18 cellular contexts compared by ENCODE assay signal in genomic region chrX:73963682-73964081, GRCh38.
DNase-seq lines count a peak whose midpoint lies in the region; ATAC-seq and TF ChIP-seq lines count a peak whose summit lies in the region.
"Had no signal": no experiment of that assay in that cellular context is flagged by ENCODE, and none has a peak within 500 bp of the region (broad histone marks: within the 10 kb centered on the region; RNA-seq: fewer than 3 reads in every experiment).

No MANE protein-coding gene starts in this region.

- DNase-seq in fibroblast of mammary gland (ENCODE audit: low read depth) (peak; percentile 71), mesenchymal stem cell (no peak), mesenteric fat pad (ENCODE audit: low spot score) (no peak)
- DNase-seq: activated CD4-positive, alpha-beta T cell treated with anti-CD3 and anti-CD28 coated beads, Interleukin-2, amount 10 ng/mL, durations not matched to agents 24 days and 14 days; activated effector memory CD4-positive, alpha-beta T cell treated with Interleukin-2 at 50 U/mL for 16 hours; DND-41; lower lobe of right lung; natural killer cell; NCI-H1436; NCI-H2171; NCI-H526; T-cell had no signal

- no peak overlapping the region for H2BK5ac ChIP-seq in mesenchymal stem cell (ENCODE audit: low read depth, low read length, poor library complexity, severe bottlenecking)

- H3K14ac ChIP-seq in mesenchymal stem cell (ENCODE audit: low read length in 2 of 2) = no peak overlapping the region

- H3K4me3 ChIP-seq in HUES48 (ENCODE audit: low read depth, low read length) = no peak overlapping the region
- H3K4me3 ChIP-seq in fibroblast of mammary gland (ENCODE audit: control insufficient read depth, low read depth, low read length) = no peak overlapping the region
- no peak overlapping the region for H3K4me3 ChIP-seq in mesenchymal stem cell (ENCODE audit: insufficient read depth in 1 of 2, low read depth in 1 of 2, low read length in 2 of 2)
- no peak overlapping the region for H3K4me3 ChIP-seq in skeletal muscle tissue (ENCODE audit: low read length in 3 of 3)
- H3K4me3 ChIP-seq: adrenal gland, lower lobe of right lung, thoracic aorta had no signal

- no peak overlapping the region for H3K4ac ChIP-seq in mesenchymal stem cell (ENCODE audit: low read depth in 1 of 2, low read length in 2 of 2)

- H3K9me3 ChIP-seq in HUES48 (ENCODE audit: control insufficient read depth, insufficient read depth, low read length) (no peaks in the 10 kb centered on the region), mesenchymal stem cell (ENCODE audit: control insufficient read depth, low read length) (no peaks in the 10 kb centered on the region), skeletal muscle tissue (ENCODE audit: control insufficient read depth in 3 of 3, low read length in 3 of 3) (no peaks in the 10 kb centered on the region)
- H3K9me3 ChIP-seq: adrenal gland, lower lobe of right lung, thoracic aorta had no signal

- H2BK15ac ChIP-seq in mesenchymal stem cell (ENCODE audit: low read depth, poor library complexity, severe bottlenecking) = no peak overlapping the region

- WGBS in mesenchymal stem cell = 97% methylated on average over 6 of the region's 9 CpGs

- no peak for TF ChIP-seq CTCF in fibroblast of mammary gland (conservative IDR thresholded peaks at IDR 0.05; ENCODE audit: control insufficient read depth, insufficient read depth, low read depth, low read length)

- no peaks in the 10 kb centered on the region for H3K79me1 ChIP-seq in mesenchymal stem cell (replicated peaks; ENCODE audit: low read length, poor library complexity, severe bottlenecking)

- H3K9ac ChIP-seq in HUES48 (ENCODE audit: low read depth, low read length) (no peak overlapping the region), mesenchymal stem cell (ENCODE audit: low read length) (no peak overlapping the region), skeletal muscle tissue (ENCODE audit: low read depth in 1 of 3, low read length in 3 of 3) (no peak overlapping the region)

- H4K91ac ChIP-seq in mesenchymal stem cell (ENCODE audit: low read length) = no peak overlapping the region

- no peak overlapping the region for H2AFZ ChIP-seq in mesenchymal stem cell (ENCODE audit: low read depth, low read length)

- H3K27ac ChIP-seq in HUES48 (ENCODE audit: low read depth, low read length) (peak overlapping the region; percentile 42), mesenchymal stem cell (ENCODE audit: low read length, poor library complexity, severe bottlenecking) (no peak overlapping the region), skeletal muscle tissue (ENCODE audit: low read depth, low read length) (peak overlapping the region; percentile 44)
- H3K27ac ChIP-seq: adrenal gland, lower lobe of right lung, thoracic aorta had no signal

- H3K23ac ChIP-seq in mesenchymal stem cell (ENCODE audit: low read length in 2 of 2) = no peak overlapping the region

- no peak overlapping the region for H3K4me2 ChIP-seq in mesenchymal stem cell (ENCODE audit: low read length, poor library complexity, severe bottlenecking)

- no peak overlapping the region for H4K8ac ChIP-seq in mesenchymal stem cell (ENCODE audit: low read length)

- H3K4me1 ChIP-seq in HUES48 (ENCODE audit: control insufficient read depth, insufficient read depth, low read length) = peaks cover 60% of the 10 kb centered on the region
- peaks cover 2% of the 10 kb centered on the region for H3K4me1 ChIP-seq in mesenchymal stem cell (ENCODE audit: control insufficient read depth, insufficient read depth, low read depth, low read length)
- H3K4me1 ChIP-seq in skeletal muscle tissue (ENCODE audit: control insufficient read depth in 3 of 3, insufficient read depth in 3 of 3, low read length in 3 of 3) = peaks cover 7 to 28% (median 10%) of the 10 kb centered on the region in 3 donors
- H3K4me1 ChIP-seq: adrenal gland, lower lobe of right lung had no signal

- H3K36me3 ChIP-seq in HUES48 (ENCODE audit: control insufficient read depth, insufficient read depth, low read length) (peaks cover 24% of the 10 kb centered on the region), mesenchymal stem cell (ENCODE audit: control insufficient read depth in 1 of 2, insufficient read depth in 2 of 2, low read depth in 1 of 2, low read length in 2 of 2) (peaks cover 0 to 18% of the 10 kb centered on the region in 2 experiments), skeletal muscle tissue (ENCODE audit: control insufficient read depth in 3 of 3, insufficient read depth in 3 of 3, low read length in 3 of 3) (peaks cover 0 to 4% (median 0%) of the 10 kb centered on the region in 3 donors)
- H3K36me3 ChIP-seq: adrenal gland, lower lobe of right lung, thoracic aorta had no signal

- peak overlapping the region; percentile 36 for H2AK5ac ChIP-seq in mesenchymal stem cell (ENCODE audit: low read length, severe bottlenecking)

- H3K27me3 ChIP-seq in HUES48 (ENCODE audit: control insufficient read depth, insufficient read depth, low read length) (no peaks in the 10 kb centered on the region), mesenchymal stem cell (ENCODE audit: control insufficient read depth in 1 of 2, insufficient read depth in 1 of 2, low read length in 2 of 2) (no peaks in the 10 kb centered on the region), skeletal muscle tissue (ENCODE audit: control insufficient read depth in 3 of 3, insufficient read depth in 3 of 3, low read length in 3 of 3) (no peaks in the 10 kb centered on the region)
- H3K27me3 ChIP-seq: adrenal gland had no signal

- no peak overlapping the region for H2BK12ac ChIP-seq in mesenchymal stem cell (ENCODE audit: low read length in 2 of 2)

- ATAC-seq in HG03378 (IDR thresholded peaks at IDR 0.05; ENCODE audit: unreplicated experiment) (no peak), HG02588 (IDR thresholded peaks at IDR 0.05; ENCODE audit: unreplicated experiment) (no peak)
- ATAC-seq: lower lobe of right lung, natural killer cell, T-cell had no signal

- H2BK120ac ChIP-seq in mesenchymal stem cell (ENCODE audit: low read depth, low read length) = no peak overlapping the region

- H3K18ac ChIP-seq in mesenchymal stem cell (ENCODE audit: low read depth in 1 of 2, low read length in 2 of 2) = no peak overlapping the region
